In the genomic region with DNA sequence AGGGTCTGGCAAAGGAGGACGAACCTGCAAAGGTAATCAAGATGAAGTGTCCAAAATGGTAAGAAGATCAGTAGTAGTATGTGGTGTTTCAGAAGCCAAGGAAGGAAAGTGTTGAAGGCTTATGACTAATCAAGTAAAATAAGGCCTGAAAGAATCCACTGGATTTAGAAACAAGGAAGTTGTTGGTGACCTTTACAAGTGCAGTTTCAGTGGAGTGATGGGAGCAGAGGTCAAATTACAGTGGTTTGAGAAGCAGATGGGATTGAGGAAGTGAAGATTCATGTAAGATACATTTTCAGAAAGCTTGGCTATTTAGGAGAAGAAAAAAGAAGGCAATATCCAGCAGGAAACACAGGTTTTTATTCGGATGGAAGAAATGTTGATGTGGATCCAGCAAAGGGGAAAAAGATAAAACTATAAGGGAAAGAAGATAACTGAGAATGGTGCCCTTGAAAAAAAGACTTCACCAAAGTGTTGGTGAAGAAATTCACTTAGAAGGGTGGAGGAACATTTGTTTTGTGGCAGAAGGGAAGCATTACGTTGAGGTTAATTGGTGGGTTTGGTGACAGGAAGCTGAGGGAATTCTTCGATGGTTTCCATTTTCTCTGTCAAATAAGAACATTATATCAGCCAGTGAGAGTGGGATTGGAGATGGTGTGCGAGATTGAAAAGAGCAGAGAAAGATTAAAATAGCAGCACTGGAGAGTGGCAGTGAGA, we compare ENCODE assay signal across 1 cellular context.
A peak's percentile ranks its signal among the peaks of the same experiment; 100 is the strongest.
TF ChIP-seq lines count a peak whose summit lies in the region.

No MANE protein-coding gene starts in this region.

TF ChIP-seq in K562, 482 proteins besides CTCF, POLR2A, EP300 and RAD21 (continued from another document and continues in another):
- TF ChIP-seq ZNF76 (CRISPR knock-in tag; IDR thresholded peaks at IDR 0.05; ENCODE audit: borderline replicate concordance) (no peak), BRD9 (IDR thresholded peaks at IDR 0.05; ENCODE audit: low read depth, partially characterized antibody) (no peak), RBFOX2 (IDR thresholded peaks at IDR 0.05; ENCODE audit: low read depth, low read length) (no peak), FOXJ2 (tag; IDR thresholded peaks at IDR 0.05) (no peak), MCM5 (IDR thresholded peaks at IDR 0.05; ENCODE audit: low read depth) (no peak), NFIX (CRISPR knock-in tag; IDR thresholded peaks at IDR 0.05; ENCODE audit: low read depth) (no peak), ATF1 (CRISPR knock-in tag; IDR thresholded peaks at IDR 0.05) (no peak), ATF1 (tag; IDR thresholded peaks at IDR 0.05) (no peak), ZNF41 (CRISPR knock-in tag; conservative IDR thresholded peaks at IDR 0.05) (no peak), RCOR1 (IDR thresholded peaks at IDR 0.05; ENCODE audit: borderline replicate concordance in 1 of 2, low read depth in 2 of 2, low read length in 2 of 2) (peak in 1 of 2 experiments; percentile 97; a peak in 3 of 4 replicates), NEUROD1 (IDR thresholded peaks at IDR 0.05; ENCODE audit: borderline replicate concordance, low read depth, low read length, partially characterized antibody) (no peak), FOXJ3 (CRISPR knock-in tag; IDR thresholded peaks at IDR 0.05) (no peak), ZSCAN29 (IDR thresholded peaks at IDR 0.05) (no peak), NCOA1 (IDR thresholded peaks at IDR 0.05; ENCODE audit: low read depth) (peak; percentile 13; the same call in 1 of the 2 replicates), BHLHE40 (IDR thresholded peaks at IDR 0.05; ENCODE audit: low read length) (0 out of 2 replicates have a peak, but pooled peaks have one; percentile 19), RFX7 (CRISPR knock-in tag; IDR thresholded peaks at IDR 0.05) (no peak), SNIP1 (IDR thresholded peaks at IDR 0.05; ENCODE audit: low read depth) (no peak), BCOR (IDR thresholded peaks at IDR 0.05) (no peak), HDAC2 (IDR thresholded peaks at IDR 0.05) (peak; percentile 74; the same call in 1 of the 2 replicates), ZNF408 (CRISPR knock-in tag; IDR thresholded peaks at IDR 0.05; ENCODE audit: low read depth) (no peak), ARID1B (IDR thresholded peaks at IDR 0.05) (peak; percentile 41; the same call in 1 of the 2 replicates), MXI1 (IDR thresholded peaks at IDR 0.05; ENCODE audit: low read depth, low read length) (no peak), CHD1 (IDR thresholded peaks at IDR 0.05; ENCODE audit: low read length) (no peak), ZNF134 (CRISPR knock-in tag; conservative IDR thresholded peaks at IDR 0.05) (no peak), TARDBP (IDR thresholded peaks at IDR 0.05) (no peak), RNF2 (IDR thresholded peaks at IDR 0.05) (no peak; the same call in 1 of the 2 replicates), KAT2B (IDR thresholded peaks at IDR 0.05; ENCODE audit: low read depth, low read length) (no peak), NCOA2 (IDR thresholded peaks at IDR 0.05; ENCODE audit: partially characterized antibody in 2 of 2) (no peak), SOX6 (IDR thresholded peaks at IDR 0.05) (peak; percentile 51; the same call in 1 of the 2 replicates), BMI1 (IDR thresholded peaks at IDR 0.05; ENCODE audit: low read length) (no peak), ZNF436 (CRISPR knock-in tag; IDR thresholded peaks at IDR 0.05) (no peak), ETV6 (IDR thresholded peaks at IDR 0.05; ENCODE audit: borderline replicate concordance in 1 of 2, low read depth in 2 of 2, low read length in 1 of 2) (peak in 1 of 2 experiments; percentile 90; a peak in 2 of 4 replicates), ETV6 (CRISPR knock-in tag; IDR thresholded peaks at IDR 0.05; ENCODE audit: borderline replicate concordance) (no peak), MTA1 (IDR thresholded peaks at IDR 0.05; ENCODE audit: borderline replicate concordance) (peak; percentile 67; the same call in 1 of the 2 replicates), EGR1 (conservative IDR thresholded peaks at IDR 0.05) (no peak), SMARCC2 (IDR thresholded peaks at IDR 0.05; ENCODE audit: low read depth) (peak; percentile 19; the same call in 1 of the 2 replicates), CBFA2T3 (IDR thresholded peaks at IDR 0.05) (peak; percentile 34; the same call in 1 of the 2 replicates), ELF1 (tag; IDR thresholded peaks at IDR 0.05) (peak; percentile 67; the same call in 1 of the 2 replicates), ERF (CRISPR knock-in tag; IDR thresholded peaks at IDR 0.05) (no peak), CTBP1 (IDR thresholded peaks at IDR 0.05; ENCODE audit: borderline replicate concordance) (peak; percentile 82), NELFE (IDR thresholded peaks at IDR 0.05; ENCODE audit: insufficient read depth, insufficient read length) (no peak), MYC (IDR thresholded peaks at IDR 0.05; ENCODE audit: low read depth, low read length) (peak; percentile 45; the same call in 1 of the 2 replicates), MYC (CRISPR knock-in tag; IDR thresholded peaks at IDR 0.05; ENCODE audit: borderline replicate concordance, low read depth) (no peak), SMAD4 (CRISPR knock-in tag; conservative IDR thresholded peaks at IDR 0.05) (no peak), KDM5B (IDR thresholded peaks at IDR 0.05; ENCODE audit: insufficient replicate concordance, low read depth, low read length) (no peak), ZNF224 (CRISPR knock-in tag; IDR thresholded peaks at IDR 0.05) (no peak), PURB (CRISPR knock-in tag; IDR thresholded peaks at IDR 0.05; ENCODE audit: low read depth) (no peak), TEAD4 (IDR thresholded peaks at IDR 0.05; ENCODE audit: low read length) (peak; percentile 66; the same call in 1 of the 2 replicates), TEAD4 (CRISPR knock-in tag; IDR thresholded peaks at IDR 0.05; ENCODE audit: borderline replicate concordance) (no peak), KLF1 (tag; IDR thresholded peaks at IDR 0.05) (no peak), ZNF586 (CRISPR knock-in tag; conservative IDR thresholded peaks at IDR 0.05) (no peak), ZNF274 (IDR thresholded peaks at IDR 0.05; ENCODE audit: borderline replicate concordance, low read depth, low read length) (no peak), BACH1 (tag; IDR thresholded peaks at IDR 0.05) (peak; percentile 54; the same call in 1 of the 2 replicates), NRF1 (conservative IDR thresholded peaks at IDR 0.05 in 1 of 2, IDR thresholded peaks at IDR 0.05 in 1 of 2) (no peak), CBX1 (IDR thresholded peaks at IDR 0.05; ENCODE audit: low read depth) (no peak)
- TF ChIP-seq, protein P1, sequence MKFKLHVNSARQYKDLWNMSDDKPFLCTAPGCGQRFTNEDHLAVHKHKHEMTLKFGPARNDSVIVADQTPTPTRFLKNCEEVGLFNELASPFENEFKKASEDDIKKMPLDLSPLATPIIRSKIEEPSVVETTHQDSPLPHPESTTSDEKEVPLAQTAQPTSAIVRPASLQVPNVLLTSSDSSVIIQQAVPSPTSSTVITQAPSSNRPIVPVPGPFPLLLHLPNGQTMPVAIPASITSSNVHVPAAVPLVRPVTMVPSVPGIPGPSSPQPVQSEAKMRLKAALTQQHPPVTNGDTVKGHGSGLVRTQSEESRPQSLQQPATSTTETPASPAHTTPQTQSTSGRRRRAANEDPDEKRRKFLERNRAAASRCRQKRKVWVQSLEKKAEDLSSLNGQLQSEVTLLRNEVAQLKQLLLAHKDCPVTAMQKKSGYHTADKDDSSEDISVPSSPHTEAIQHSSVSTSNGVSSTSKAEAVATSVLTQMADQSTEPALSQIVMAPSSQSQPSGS (CRISPR knock-in tag; IDR thresholded peaks at IDR 0.05) = no peak
- TF ChIP-seq, protein P2, sequence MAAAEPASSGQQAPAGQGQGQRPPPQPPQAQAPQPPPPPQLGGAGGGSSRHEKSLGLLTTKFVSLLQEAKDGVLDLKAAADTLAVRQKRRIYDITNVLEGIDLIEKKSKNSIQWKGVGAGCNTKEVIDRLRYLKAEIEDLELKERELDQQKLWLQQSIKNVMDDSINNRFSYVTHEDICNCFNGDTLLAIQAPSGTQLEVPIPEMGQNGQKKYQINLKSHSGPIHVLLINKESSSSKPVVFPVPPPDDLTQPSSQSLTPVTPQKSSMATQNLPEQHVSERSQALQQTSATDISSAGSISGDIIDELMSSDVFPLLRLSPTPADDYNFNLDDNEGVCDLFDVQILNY (CRISPR knock-in tag; IDR thresholded peaks at IDR 0.05) = no peak
- TF ChIP-seq, protein P3, sequence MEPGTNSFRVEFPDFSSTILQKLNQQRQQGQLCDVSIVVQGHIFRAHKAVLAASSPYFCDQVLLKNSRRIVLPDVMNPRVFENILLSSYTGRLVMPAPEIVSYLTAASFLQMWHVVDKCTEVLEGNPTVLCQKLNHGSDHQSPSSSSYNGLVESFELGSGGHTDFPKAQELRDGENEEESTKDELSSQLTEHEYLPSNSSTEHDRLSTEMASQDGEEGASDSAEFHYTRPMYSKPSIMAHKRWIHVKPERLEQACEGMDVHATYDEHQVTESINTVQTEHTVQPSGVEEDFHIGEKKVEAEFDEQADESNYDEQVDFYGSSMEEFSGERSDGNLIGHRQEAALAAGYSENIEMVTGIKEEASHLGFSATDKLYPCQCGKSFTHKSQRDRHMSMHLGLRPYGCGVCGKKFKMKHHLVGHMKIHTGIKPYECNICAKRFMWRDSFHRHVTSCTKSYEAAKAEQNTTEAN (CRISPR knock-in tag; IDR thresholded peaks at IDR 0.05) = peak; percentile 31; the same call in 1 of the 2 replicates
- TF ChIP-seq, protein P4, sequence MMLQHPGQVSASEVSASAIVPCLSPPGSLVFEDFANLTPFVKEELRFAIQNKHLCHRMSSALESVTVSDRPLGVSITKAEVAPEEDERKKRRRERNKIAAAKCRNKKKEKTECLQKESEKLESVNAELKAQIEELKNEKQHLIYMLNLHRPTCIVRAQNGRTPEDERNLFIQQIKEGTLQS (IDR thresholded peaks at IDR 0.05) = peak; percentile 54; the same call in 1 of the 2 replicates
- TF ChIP-seq, protein P4 (CRISPR knock-in tag; conservative IDR thresholded peaks at IDR 0.05) = no peak
- TF ChIP-seq, protein P5, sequence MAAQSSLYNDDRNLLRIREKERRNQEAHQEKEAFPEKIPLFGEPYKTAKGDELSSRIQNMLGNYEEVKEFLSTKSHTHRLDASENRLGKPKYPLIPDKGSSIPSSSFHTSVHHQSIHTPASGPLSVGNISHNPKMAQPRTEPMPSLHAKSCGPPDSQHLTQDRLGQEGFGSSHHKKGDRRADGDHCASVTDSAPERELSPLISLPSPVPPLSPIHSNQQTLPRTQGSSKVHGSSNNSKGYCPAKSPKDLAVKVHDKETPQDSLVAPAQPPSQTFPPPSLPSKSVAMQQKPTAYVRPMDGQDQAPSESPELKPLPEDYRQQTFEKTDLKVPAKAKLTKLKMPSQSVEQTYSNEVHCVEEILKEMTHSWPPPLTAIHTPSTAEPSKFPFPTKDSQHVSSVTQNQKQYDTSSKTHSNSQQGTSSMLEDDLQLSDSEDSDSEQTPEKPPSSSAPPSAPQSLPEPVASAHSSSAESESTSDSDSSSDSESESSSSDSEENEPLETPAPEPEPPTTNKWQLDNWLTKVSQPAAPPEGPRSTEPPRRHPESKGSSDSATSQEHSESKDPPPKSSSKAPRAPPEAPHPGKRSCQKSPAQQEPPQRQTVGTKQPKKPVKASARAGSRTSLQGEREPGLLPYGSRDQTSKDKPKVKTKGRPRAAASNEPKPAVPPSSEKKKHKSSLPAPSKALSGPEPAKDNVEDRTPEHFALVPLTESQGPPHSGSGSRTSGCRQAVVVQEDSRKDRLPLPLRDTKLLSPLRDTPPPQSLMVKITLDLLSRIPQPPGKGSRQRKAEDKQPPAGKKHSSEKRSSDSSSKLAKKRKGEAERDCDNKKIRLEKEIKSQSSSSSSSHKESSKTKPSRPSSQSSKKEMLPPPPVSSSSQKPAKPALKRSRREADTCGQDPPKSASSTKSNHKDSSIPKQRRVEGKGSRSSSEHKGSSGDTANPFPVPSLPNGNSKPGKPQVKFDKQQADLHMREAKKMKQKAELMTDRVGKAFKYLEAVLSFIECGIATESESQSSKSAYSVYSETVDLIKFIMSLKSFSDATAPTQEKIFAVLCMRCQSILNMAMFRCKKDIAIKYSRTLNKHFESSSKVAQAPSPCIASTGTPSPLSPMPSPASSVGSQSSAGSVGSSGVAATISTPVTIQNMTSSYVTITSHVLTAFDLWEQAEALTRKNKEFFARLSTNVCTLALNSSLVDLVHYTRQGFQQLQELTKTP (IDR thresholded peaks at IDR 0.05; ENCODE audit: low read depth in 1 of 2, partially characterized antibody in 2 of 2) = peak; percentile 29 to 35
- TF ChIP-seq, protein P6, sequence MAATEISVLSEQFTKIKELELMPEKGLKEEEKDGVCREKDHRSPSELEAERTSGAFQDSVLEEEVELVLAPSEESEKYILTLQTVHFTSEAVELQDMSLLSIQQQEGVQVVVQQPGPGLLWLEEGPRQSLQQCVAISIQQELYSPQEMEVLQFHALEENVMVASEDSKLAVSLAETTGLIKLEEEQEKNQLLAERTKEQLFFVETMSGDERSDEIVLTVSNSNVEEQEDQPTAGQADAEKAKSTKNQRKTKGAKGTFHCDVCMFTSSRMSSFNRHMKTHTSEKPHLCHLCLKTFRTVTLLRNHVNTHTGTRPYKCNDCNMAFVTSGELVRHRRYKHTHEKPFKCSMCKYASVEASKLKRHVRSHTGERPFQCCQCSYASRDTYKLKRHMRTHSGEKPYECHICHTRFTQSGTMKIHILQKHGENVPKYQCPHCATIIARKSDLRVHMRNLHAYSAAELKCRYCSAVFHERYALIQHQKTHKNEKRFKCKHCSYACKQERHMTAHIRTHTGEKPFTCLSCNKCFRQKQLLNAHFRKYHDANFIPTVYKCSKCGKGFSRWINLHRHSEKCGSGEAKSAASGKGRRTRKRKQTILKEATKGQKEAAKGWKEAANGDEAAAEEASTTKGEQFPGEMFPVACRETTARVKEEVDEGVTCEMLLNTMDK (IDR thresholded peaks at IDR 0.05; ENCODE audit: borderline replicate concordance, insufficient read depth, low read depth, low read length, poor library complexity, severe bottlenecking) = no peak
- TF ChIP-seq, protein P7, sequence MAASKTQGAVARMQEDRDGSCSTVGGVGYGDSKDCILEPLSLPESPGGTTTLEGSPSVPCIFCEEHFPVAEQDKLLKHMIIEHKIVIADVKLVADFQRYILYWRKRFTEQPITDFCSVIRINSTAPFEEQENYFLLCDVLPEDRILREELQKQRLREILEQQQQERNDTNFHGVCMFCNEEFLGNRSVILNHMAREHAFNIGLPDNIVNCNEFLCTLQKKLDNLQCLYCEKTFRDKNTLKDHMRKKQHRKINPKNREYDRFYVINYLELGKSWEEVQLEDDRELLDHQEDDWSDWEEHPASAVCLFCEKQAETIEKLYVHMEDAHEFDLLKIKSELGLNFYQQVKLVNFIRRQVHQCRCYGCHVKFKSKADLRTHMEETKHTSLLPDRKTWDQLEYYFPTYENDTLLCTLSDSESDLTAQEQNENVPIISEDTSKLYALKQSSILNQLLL (CRISPR knock-in tag; IDR thresholded peaks at IDR 0.05; ENCODE audit: borderline replicate concordance) = no peak
